Comparison of ENCODE assay signal across 9 cellular contexts in genomic region chr3:133437391-133438093, GRCh38. TPM values are rescaled to one million over a fixed set of nuclear protein-coding genes. Genes with fewer than 3 reads are reported as not detected.
A peak's percentile ranks its signal among the peaks of the same experiment; 100 is the strongest.
DNase-seq lines count a peak whose midpoint lies in the region; ATAC-seq and TF ChIP-seq lines count a peak whose summit lies in the region.
"Had no signal": no experiment of that assay in that cellular context is flagged by ENCODE, and none has a peak within 500 bp of the region (broad histone marks: within the 10 kb centered on the region; RNA-seq: fewer than 3 reads in every experiment).

No MANE protein-coding gene starts in this region.

- H3K4me1 Mint-ChIP-seq in GM23338: no peaks in the 10 kb centered on the region

- no TSS peak for BruUV-seq in Panc1 (replicated peaks; lab: Mats Ljungman, UMichigan)

- H3K4me3 ChIP-seq in GM23338 (no peak overlapping the region), Panc1 (ENCODE audit: low read depth in 2 of 2, low read length in 2 of 2) (no peak overlapping the region), foreskin fibroblast (ENCODE audit: low read depth in 1 of 2, low read length in 2 of 2) (no peak overlapping the region)

- peaks cover 1% of the 10 kb centered on the region for H3K27me3 Mint-ChIP-seq in GM23338 (ENCODE audit: insufficient read depth, low read depth, poor library complexity)

- H3K36me3 Mint-ChIP-seq in GM23338 (ENCODE audit: low read depth): no peaks in the 10 kb centered on the region

- no peak overlapping the region for H2AFZ ChIP-seq in GM23338

- in situ Hi-C loops in Panc1 (cut with HindIII; ENCODE audit: low pct_unique_long_range_greater_than_20kb, low sequenced_read_pairs): no loop called here

- no peaks in the 10 kb centered on the region for H3K36me3 ChIP-seq in GM23338 (ENCODE audit: insufficient read depth)
- H3K36me3 ChIP-seq in Panc1 (ENCODE audit: control insufficient read depth, insufficient read depth, low read length): no peaks in the 10 kb centered on the region

- H3K4me3 Mint-ChIP-seq in GM23338: no peak overlapping the region

- H3K4me1 ChIP-seq in GM23338 (ENCODE audit: insufficient read depth): no peaks in the 10 kb centered on the region; the same call in 1 of the 2 replicates
- H3K4me1 ChIP-seq in Panc1 (ENCODE audit: control insufficient read depth, insufficient read depth, low read length): peaks cover 13% of the 10 kb centered on the region

- no peaks in the 10 kb centered on the region for H3K9me2 ChIP-seq in GM23338 (ENCODE audit: insufficient read depth)

- peaks cover 4% of the 10 kb centered on the region; the same call in 2 of the 3 replicates for H3K9me3 Mint-ChIP-seq in GM23338

- no peaks in the 10 kb centered on the region for H4K20me1 ChIP-seq in GM23338 (replicated peaks; ENCODE audit: insufficient read depth)

- H3K27ac ChIP-seq in GM23338 (ENCODE audit: low read depth): no peak overlapping the region
- H3K27ac ChIP-seq in Panc1 (ENCODE audit: low read length): peak overlapping the region; percentile 92

- intact Hi-C loops in Panc1 (cut with micrococcal nuclease; ENCODE audit: unreplicated experiment): no loop called here

- TF ChIP-seq CTCF in GM23338 (conservative IDR thresholded peaks at IDR 0.05; ENCODE audit: low read depth in 2 of 2) (peak in 1 of 2 experiments; percentile 28; a peak in 1 of 4 replicates), Panc1 (IDR thresholded peaks at IDR 0.05) (peak; percentile 24; the same call in 1 of the 2 replicates), foreskin fibroblast (IDR thresholded peaks at IDR 0.05; ENCODE audit: low read depth, low read length) (peak; percentile 11)

- no peak overlapping the region for H3K4me2 ChIP-seq in GM23338

- no peaks in the 10 kb centered on the region for H3K9me3 ChIP-seq in Panc1 (ENCODE audit: control insufficient read depth, insufficient read depth, low read depth, low read length)

- no peaks in the 10 kb centered on the region for H3K27me3 ChIP-seq in GM23338 (ENCODE audit: insufficient read depth)
- no peaks in the 10 kb centered on the region for H3K27me3 ChIP-seq in Panc1 (ENCODE audit: control insufficient read depth, insufficient read depth, low read length)

- CTCF ChIA-PET in Panc1 (lab: Charles Lee): interaction anchor here (0.5 to 1.2 kb wide), 2 partner anchors 15 to 222 kb away, joined by 3 to 4 read pairs; no protein-coding TSS in a partner anchor

- H3K27ac Mint-ChIP-seq in GM23338: no peak overlapping the region

- no peaks in the 10 kb centered on the region for H3F3A ChIP-seq in GM23338 (replicated peaks; ENCODE audit: low read depth)

- H3K79me2 ChIP-seq in GM23338 (replicated peaks; ENCODE audit: insufficient read depth): no peaks in the 10 kb centered on the region

- POLR2A ChIA-PET in Panc1 (lab: Charles Lee): no interaction called here

- DNase-seq in A172 (ENCODE audit: low spot score) (peak; percentile 50), GM23338 (ENCODE audit: low spot score) (peak; percentile 27), Panc1 (ENCODE audit: low read depth, low spot score) (no peak), foreskin fibroblast (no peak), HCEC 1CT (no peak)
- DNase-seq: stimulated activated naive CD4-positive, alpha-beta T cell treated with Interleukin-2 at 50 U/mL for 16 hours had no signal

- ATAC-seq in GM23338: peak; percentile 48; the same call in 2 of the 3 replicates
- peak; percentile 82 for ATAC-seq in Panc1
- ATAC-seq in HG03521 (IDR thresholded peaks at IDR 0.05; ENCODE audit: unreplicated experiment): no peak
- no peak for ATAC-seq in GM19023 (IDR thresholded peaks at IDR 0.05; ENCODE audit: unreplicated experiment)
- no peak for ATAC-seq in HG02571 (IDR thresholded peaks at IDR 0.05; ENCODE audit: unreplicated experiment)

TF ChIP-seq in GM23338, 12 proteins besides CTCF, POLR2A, EP300 and RAD21 (continues in another document):
- no peak for TF ChIP-seq JUNB (IDR thresholded peaks at IDR 0.05; ENCODE audit: unreplicated experiment)
- no peak for TF ChIP-seq ZNF331 (CRISPR knock-in tag; IDR thresholded peaks at IDR 0.05; ENCODE audit: low read depth)
- TF ChIP-seq, protein P1, sequence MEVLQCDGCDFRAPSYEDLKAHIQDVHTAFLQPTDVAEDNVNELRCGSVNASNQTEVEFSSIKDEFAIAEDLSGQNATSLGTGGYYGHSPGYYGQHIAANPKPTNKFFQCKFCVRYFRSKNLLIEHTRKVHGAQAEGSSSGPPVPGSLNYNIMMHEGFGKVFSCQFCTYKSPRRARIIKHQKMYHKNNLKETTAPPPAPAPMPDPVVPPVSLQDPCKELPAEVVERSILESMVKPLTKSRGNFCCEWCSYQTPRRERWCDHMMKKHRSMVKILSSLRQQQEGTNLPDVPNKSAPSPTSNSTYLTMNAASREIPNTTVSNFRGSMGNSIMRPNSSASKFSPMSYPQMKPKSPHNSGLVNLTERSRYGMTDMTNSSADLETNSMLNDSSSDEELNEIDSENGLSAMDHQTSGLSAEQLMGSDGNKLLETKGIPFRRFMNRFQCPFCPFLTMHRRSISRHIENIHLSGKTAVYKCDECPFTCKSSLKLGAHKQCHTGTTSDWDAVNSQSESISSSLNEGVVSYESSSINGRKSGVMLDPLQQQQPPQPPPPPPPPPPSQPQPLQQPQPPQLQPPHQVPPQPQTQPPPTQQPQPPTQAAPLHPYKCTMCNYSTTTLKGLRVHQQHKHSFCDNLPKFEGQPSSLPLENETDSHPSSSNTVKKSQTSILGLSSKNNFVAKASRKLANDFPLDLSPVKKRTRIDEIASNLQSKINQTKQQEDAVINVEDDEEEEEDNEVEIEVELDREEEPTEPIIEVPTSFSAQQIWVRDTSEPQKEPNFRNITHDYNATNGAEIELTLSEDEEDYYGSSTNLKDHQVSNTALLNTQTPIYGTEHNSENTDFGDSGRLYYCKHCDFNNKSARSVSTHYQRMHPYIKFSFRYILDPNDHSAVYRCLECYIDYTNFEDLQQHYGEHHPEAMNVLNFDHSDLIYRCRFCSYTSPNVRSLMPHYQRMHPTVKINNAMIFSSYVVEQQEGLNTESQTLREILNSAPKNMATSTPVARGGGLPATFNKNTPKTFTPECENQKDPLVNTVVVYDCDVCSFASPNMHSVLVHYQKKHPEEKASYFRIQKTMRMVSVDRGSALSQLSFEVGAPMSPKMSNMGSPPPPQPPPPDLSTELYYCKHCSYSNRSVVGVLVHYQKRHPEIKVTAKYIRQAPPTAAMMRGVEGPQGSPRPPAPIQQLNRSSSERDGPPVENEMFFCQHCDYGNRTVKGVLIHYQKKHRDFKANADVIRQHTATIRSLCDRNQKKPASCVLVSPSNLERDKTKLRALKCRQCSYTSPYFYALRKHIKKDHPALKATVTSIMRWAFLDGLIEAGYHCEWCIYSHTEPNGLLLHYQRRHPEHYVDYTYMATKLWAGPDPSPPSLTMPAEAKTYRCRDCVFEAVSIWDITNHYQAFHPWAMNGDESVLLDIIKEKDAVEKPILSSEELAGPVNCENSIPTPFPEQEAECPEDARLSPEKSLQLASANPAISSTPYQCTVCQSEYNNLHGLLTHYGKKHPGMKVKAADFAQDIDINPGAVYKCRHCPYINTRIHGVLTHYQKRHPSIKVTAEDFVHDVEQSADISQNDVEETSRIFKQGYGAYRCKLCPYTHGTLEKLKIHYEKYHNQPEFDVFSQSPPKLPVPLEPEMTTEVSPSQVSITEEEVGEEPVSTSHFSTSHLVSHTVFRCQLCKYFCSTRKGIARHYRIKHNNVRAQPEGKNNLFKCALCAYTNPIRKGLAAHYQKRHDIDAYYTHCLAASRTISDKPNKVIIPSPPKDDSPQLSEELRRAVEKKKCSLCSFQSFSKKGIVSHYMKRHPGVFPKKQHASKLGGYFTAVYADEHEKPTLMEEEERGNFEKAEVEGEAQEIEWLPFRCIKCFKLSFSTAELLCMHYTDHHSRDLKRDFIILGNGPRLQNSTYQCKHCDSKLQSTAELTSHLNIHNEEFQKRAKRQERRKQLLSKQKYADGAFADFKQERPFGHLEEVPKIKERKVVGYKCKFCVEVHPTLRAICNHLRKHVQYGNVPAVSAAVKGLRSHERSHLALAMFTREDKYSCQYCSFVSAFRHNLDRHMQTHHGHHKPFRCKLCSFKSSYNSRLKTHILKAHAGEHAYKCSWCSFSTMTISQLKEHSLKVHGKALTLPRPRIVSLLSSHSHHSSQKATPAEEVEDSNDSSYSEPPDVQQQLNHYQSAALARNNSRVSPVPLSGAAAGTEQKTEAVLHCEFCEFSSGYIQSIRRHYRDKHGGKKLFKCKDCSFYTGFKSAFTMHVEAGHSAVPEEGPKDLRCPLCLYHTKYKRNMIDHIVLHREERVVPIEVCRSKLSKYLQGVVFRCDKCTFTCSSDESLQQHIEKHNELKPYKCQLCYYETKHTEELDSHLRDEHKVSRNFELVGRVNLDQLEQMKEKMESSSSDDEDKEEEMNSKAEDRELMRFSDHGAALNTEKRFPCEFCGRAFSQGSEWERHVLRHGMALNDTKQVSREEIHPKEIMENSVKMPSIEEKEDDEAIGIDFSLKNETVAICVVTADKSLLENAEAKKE (CRISPR knock-in tag; IDR thresholded peaks at IDR 0.05): no peak
- TF ChIP-seq EZH2phosphoT487 (IDR thresholded peaks at IDR 0.05; ENCODE audit: unreplicated experiment): no peak
- no peak for TF ChIP-seq CREB1 (CRISPR knock-in tag; IDR thresholded peaks at IDR 0.05; ENCODE audit: low read depth)
- TF ChIP-seq STAT1 (IDR thresholded peaks at IDR 0.05; ENCODE audit: unreplicated experiment): no peak
- TF ChIP-seq ZNF114 (CRISPR knock-in tag; IDR thresholded peaks at IDR 0.05): no peak
- no peak for TF ChIP-seq NANOG (IDR thresholded peaks at IDR 0.05; ENCODE audit: borderline replicate concordance)
- TF ChIP-seq EZH2 (IDR thresholded peaks at IDR 0.05; ENCODE audit: low read depth, unreplicated experiment): no peak

RNA-seq across cellular contexts. Expression of gene BFSP2, which starts 37.7 kb away (rescaled TPM):
- total RNA-seq in A172 (2014; rRNA removed; shearing (Covaris generic)): not detected in 2 replicates
- total RNA-seq in GM23338 (2014; rRNA removed; shearing (Covaris generic)): not detected in 2 replicates
- not detected in 2 replicates for polyA plus RNA-seq in GM23338 (2016; fragmentation: Nextera tagmentation; extraction: Ambion mirVana)
- total RNA-seq in Panc1 (2021; ENCODE audit: unreplicated experiment): 0.67 TPM
- polyA plus RNA-seq in Panc1 (2012; ENCODE audit: insufficient read length): 0.46 TPM

Comparison
In these comparisons a context has a peak if more than half of its experiments do, and no peak if none do; other contexts are left out.
1. DNase-seq: peak in A172 (single experiment) and GM23338 (single experiment); none in Panc1 (single experiment), foreskin fibroblast (0 of 2) and HCEC 1CT (single experiment).
2. ATAC-seq: peak in GM23338 (single experiment) and Panc1 (single experiment); none in HG03521 (single experiment), GM19023 (single experiment) and HG02571 (single experiment).